27 cellular contexts compared by ENCODE assay signal in genomic region chr16:3979518-3979917, GRCh38.
"Had no signal": no experiment of that assay in that cellular context is flagged by ENCODE, and none has a peak within 500 bp of the region (broad histone marks: within the 10 kb centered on the region; RNA-seq: fewer than 3 reads in every experiment).

No MANE protein-coding gene starts in this region.

- H3K4me1 ChIP-seq: left lung, right lobe of liver, thyroid gland had no signal

- H3K9me3 ChIP-seq: heart left ventricle, left lung, neutrophil, ovary, right atrium auricular region, right lobe of liver, testis, thyroid gland, transverse colon, upper lobe of left lung had no signal

- H3K4me1 Mint-ChIP-seq: stimulated activated memory B cell treated with anti-CD40 and anti-IgM and Interleukin-4, amounts not matched to agents 10 μg/mL and 1 μg/mL and 100 μg/mL, for 72 hours had no signal

- H3K4me2 ChIP-seq: smooth muscle cell had no signal

- H3K9me3 Mint-ChIP-seq: naive thymus-derived CD8-positive, alpha-beta T cell; nephron; neural crest cell; stimulated activated memory B cell treated with anti-CD40 and anti-IgM and Interleukin-4, amounts not matched to agents 10 μg/mL and 1 μg/mL and 100 μg/mL, for 72 hours; stimulated activated naive CD8-positive, alpha-beta T cell treated with anti-CD3 and anti-CD28 coated beads, Interleukin-15, amount 100 ng/mL, for 72 hours had no signal

- H3K27me3 ChIP-seq: heart left ventricle, left lung, ovary, right atrium auricular region, right lobe of liver, testis, thyroid gland, transverse colon, upper lobe of left lung had no signal

- H3K36me3 ChIP-seq: neutrophil, ovary had no signal

- H3K4me3 Mint-ChIP-seq: naive thymus-derived CD8-positive, alpha-beta T cell; neural crest cell; stimulated activated memory B cell treated with anti-CD40 and anti-IgM and Interleukin-4, amounts not matched to agents 10 μg/mL and 1 μg/mL and 100 μg/mL, for 72 hours; stimulated activated naive CD8-positive, alpha-beta T cell treated with anti-CD3 and anti-CD28 coated beads, Interleukin-15, amount 100 ng/mL, for 72 hours had no signal

- H3K27ac ChIP-seq: heart left ventricle, left lung, neutrophil, right atrium auricular region, right lobe of liver, testis, upper lobe of left lung had no signal

- H3K4me3 ChIP-seq: heart left ventricle, left lung, lung, ovary, right atrium auricular region, right lobe of liver, smooth muscle cell, testis, thyroid gland, transverse colon, upper lobe of left lung had no signal

- DNase-seq: heart left ventricle; hippocampal formation; left colon; left lung; naive thymus-derived CD8-positive, alpha-beta T cell; occipital lobe; right lobe of liver; stimulated activated CD4-positive, alpha-beta T cell treated with anti-CD3 and anti-CD28 coated beads, Interleukin-1b, Interleukin-23, amount 100 ng/mL, for 48 hours; stimulated activated CD4-positive, alpha-beta T cell treated with anti-CD3 and anti-CD28 coated beads, Interleukin-2, amount 100 ng/mL, for 48 hours; stimulated activated CD4-positive, alpha-beta T cell treated with anti-CD3 and anti-CD28 coated beads, Interleukin-4, amount 100 ng/mL, for 4 hours; stimulated activated CD8-positive, alpha-beta memory T cell treated with anti-CD3 and anti-CD28 coated beads, Interleukin-4, amount 100 ng/mL, for 48 hours; stimulated activated naive CD4-positive, alpha-beta T cell treated with Interleukin-2 at 50 U/mL for 16 hours; stimulated activated naive CD8-positive, alpha-beta T cell treated with anti-CD3 and anti-CD28 coated beads, Interleukin-15, amount 100 ng/mL, for 72 hours; substantia nigra; testis; thyroid gland; transverse colon had no signal

- ATAC-seq: heart left ventricle; left colon; left lung; naive thymus-derived CD8-positive, alpha-beta T cell; right lobe of liver; stimulated activated memory B cell treated with anti-CD40 and anti-IgM and Interleukin-4, amounts not matched to agents 10 μg/mL and 1 μg/mL and 100 μg/mL, for 72 hours; stimulated activated naive CD8-positive, alpha-beta T cell treated with anti-CD3 and anti-CD28 coated beads, Interleukin-15, amount 100 ng/mL, for 72 hours had no signal

- H3K27ac Mint-ChIP-seq: progenitor cell of endocrine pancreas; stimulated activated memory B cell treated with anti-CD40 and anti-IgM and Interleukin-4, amounts not matched to agents 10 μg/mL and 1 μg/mL and 100 μg/mL, for 72 hours; stimulated activated naive CD8-positive, alpha-beta T cell treated with anti-CD3 and anti-CD28 coated beads, Interleukin-15, amount 100 ng/mL, for 72 hours had no signal
